In genomic region chr2:187644991-187645390, GRCh38 we compare ENCODE assay signal across 19 cellular contexts.
A peak's percentile ranks its signal among the peaks of the same experiment; 100 is the strongest.
DNase-seq lines count a peak whose midpoint lies in the region; ATAC-seq and TF ChIP-seq lines count a peak whose summit lies in the region.
"Had no signal": no experiment of that assay in that cellular context is flagged by ENCODE, and none has a peak within 500 bp of the region (broad histone marks: within the 10 kb centered on the region; RNA-seq: fewer than 3 reads in every experiment).

No MANE protein-coding gene starts in this region.

- no peaks in the 10 kb centered on the region for H3K9me3 ChIP-seq in SK-N-SH
- H3K9me3 ChIP-seq: BE2C had no signal

- no peaks in the 10 kb centered on the region for H3K79me2 ChIP-seq in SK-N-SH (ENCODE audit: insufficient read depth)

- peak overlapping the region in 1 of 2 experiments; percentile 62; a peak in 2 of 4 replicates for H3K27ac ChIP-seq in SK-N-SH (ENCODE audit: low read depth in 2 of 2, low read length in 1 of 2)

- WGBS in SK-N-SH (ENCODE audit: low lambda C conversion rate), result 24% methylated on average over 1 of the region's 1 CpG

- DNase-seq in SK-N-SH (no peak), choroid plexus epithelial cell (ENCODE audit: low read depth) (peak; percentile 5), foreskin fibroblast (peak; percentile 23 to 58), DMS 273 (lab: John Stamatoyannopoulos, UW; ENCODE audit: unreplicated experiment) (no peak), Right ventricle myocardium inferior (ENCODE audit: missing footprints) (no peak)
- DNase-seq: 8988T; BE2C; CD4-positive, CD25-positive, alpha-beta regulatory T cell; COR-L47; GOT3; NCI-H1417 treated with DMSO at 0.1 percent for 48 hours; NCI-H1930; NCI-H226; NCI-H524 treated with DMSO at 0.1 percent for 48 hours; RPMI8226; SIG-M5 had no signal

- peaks cover 19% of the 10 kb centered on the region for H3F3A ChIP-seq in SK-N-SH (replicated peaks; ENCODE audit: insufficient read depth)

- H3K9ac ChIP-seq in SK-N-SH, result no peak overlapping the region

- ATAC-seq in SK-N-SH treated with all-trans-retinoic acid at 6 μM for 48 hours (no peak), HG02885 (IDR thresholded peaks at IDR 0.05; ENCODE audit: poor library complexity, unreplicated experiment) (no peak), Right ventricle myocardium inferior (no peak), GM19455 (IDR thresholded peaks at IDR 0.05; ENCODE audit: unreplicated experiment) (no peak)

- POLR2A ChIA-PET in SK-N-SH (lab: Yijun Ruan, JAX), result no interaction called here

- H3K36me3 ChIP-seq in SK-N-SH (replicated peaks in 1 of 2; ENCODE audit: control insufficient read depth in 1 of 2, insufficient read depth in 2 of 2, low read length in 1 of 2), result no peaks in the 10 kb centered on the region
- H3K36me3 ChIP-seq: BE2C had no signal

- no peaks in the 10 kb centered on the region for H4K20me1 ChIP-seq in SK-N-SH (ENCODE audit: insufficient read depth)

- intact Hi-C loops in Right ventricle myocardium inferior (cut with DNase I), result no loop called here

- H3K27me3 ChIP-seq in SK-N-SH (ENCODE audit: insufficient read depth), result no peaks in the 10 kb centered on the region
- H3K27me3 ChIP-seq: BE2C had no signal

- peaks cover 0 to 17% of the 10 kb centered on the region in 2 experiments; a peak in 2 of 4 replicates for H3K4me1 ChIP-seq in SK-N-SH (ENCODE audit: control insufficient read depth in 1 of 2, insufficient read depth in 2 of 2, low read depth in 1 of 2, low read length in 1 of 2)
- H3K4me1 ChIP-seq: BE2C had no signal

- H3K4me2 ChIP-seq in SK-N-SH, result no peak overlapping the region

- H2AFZ ChIP-seq in SK-N-SH (ENCODE audit: low read depth), result no peak overlapping the region

- TF ChIP-seq RAD21 in SK-N-SH (IDR thresholded peaks at IDR 0.05; ENCODE audit: low read length), result no peak

- TF ChIP-seq EP300 in SK-N-SH (IDR thresholded peaks at IDR 0.05; ENCODE audit: borderline replicate concordance in 1 of 2, low read depth in 1 of 2, low read length in 1 of 2), result peak in 1 of 2 experiments; percentile 47; a peak in 1 of 4 replicates

- H3K9me2 ChIP-seq in SK-N-SH, result no peaks in the 10 kb centered on the region

- TF ChIP-seq CTCF in SK-N-SH (IDR thresholded peaks at IDR 0.05) (no peak), choroid plexus epithelial cell (conservative IDR thresholded peaks at IDR 0.05; ENCODE audit: low read depth, low read length) (no peak), foreskin fibroblast (IDR thresholded peaks at IDR 0.05; ENCODE audit: low read depth, low read length) (no peak)

- H3K4me3 ChIP-seq in SK-N-SH (ENCODE audit: low read depth in 2 of 2, low read length in 1 of 2) (no peak overlapping the region), choroid plexus epithelial cell (ENCODE audit: low read depth, low read length) (no peak overlapping the region), foreskin fibroblast (ENCODE audit: low read depth in 1 of 2, low read length in 2 of 2) (no peak overlapping the region)

- CTCF ChIA-PET in SK-N-SH (lab: Yijun Ruan, JAX), result interaction anchor here (1.1 kb wide), 1 partner anchor 173 kb away, joined by 3 read pairs; no protein-coding TSS in a partner anchor

TF ChIP-seq in SK-N-SH, 30 proteins besides CTCF, POLR2A, EP300 and RAD21:
- TF ChIP-seq USF2 (IDR thresholded peaks at IDR 0.05; ENCODE audit: borderline replicate concordance, low read depth, low read length), result no peak
- peak; percentile 22; the same call in 1 of the 2 replicates for TF ChIP-seq TCF12 (IDR thresholded peaks at IDR 0.05)
- peak; percentile 59; the same call in 1 of the 2 replicates for TF ChIP-seq MEF2A (IDR thresholded peaks at IDR 0.05; ENCODE audit: borderline replicate concordance, low read depth)
- TF ChIP-seq GABPA (IDR thresholded peaks at IDR 0.05; ENCODE audit: low read depth), result no peak
- TF ChIP-seq POLR2AphosphoS5 (IDR thresholded peaks at IDR 0.05; ENCODE audit: low read depth, low read length), result no peak

TF ChIP-seq in SK-N-SH treated with all-trans-retinoic acid at 6 μM for 48 hours, 23 proteins besides CTCF, POLR2A, EP300 and RAD21 (continues in another document):
- TF ChIP-seq ZNF565 (CRISPR knock-in tag; conservative IDR thresholded peaks at IDR 0.05; ENCODE audit: low read depth) (no peak), TCF4 (CRISPR knock-in tag; IDR thresholded peaks at IDR 0.05; ENCODE audit: borderline replicate concordance) (no peak), RARB (CRISPR knock-in tag; IDR thresholded peaks at IDR 0.05) (no peak), GLIS3 (CRISPR knock-in tag; IDR thresholded peaks at IDR 0.05) (no peak), ZFP30 (CRISPR knock-in tag; IDR thresholded peaks at IDR 0.05) (no peak), TSHZ2 (CRISPR knock-in tag; IDR thresholded peaks at IDR 0.05) (no peak), TOX (CRISPR knock-in tag; IDR thresholded peaks at IDR 0.05; ENCODE audit: borderline replicate concordance) (no peak), ARNTL (CRISPR knock-in tag; IDR thresholded peaks at IDR 0.05; ENCODE audit: borderline replicate concordance, low read depth) (no peak), OSR1 (CRISPR knock-in tag; IDR thresholded peaks at IDR 0.05) (no peak), SNAI2 (CRISPR knock-in tag; IDR thresholded peaks at IDR 0.05) (no peak), CREB5 (CRISPR knock-in tag; IDR thresholded peaks at IDR 0.05; ENCODE audit: low read depth) (no peak), CSRNP3 (CRISPR knock-in tag; IDR thresholded peaks at IDR 0.05) (no peak), ISL1 (CRISPR knock-in tag; IDR thresholded peaks at IDR 0.05) (no peak)
- TF ChIP-seq, protein P1, sequence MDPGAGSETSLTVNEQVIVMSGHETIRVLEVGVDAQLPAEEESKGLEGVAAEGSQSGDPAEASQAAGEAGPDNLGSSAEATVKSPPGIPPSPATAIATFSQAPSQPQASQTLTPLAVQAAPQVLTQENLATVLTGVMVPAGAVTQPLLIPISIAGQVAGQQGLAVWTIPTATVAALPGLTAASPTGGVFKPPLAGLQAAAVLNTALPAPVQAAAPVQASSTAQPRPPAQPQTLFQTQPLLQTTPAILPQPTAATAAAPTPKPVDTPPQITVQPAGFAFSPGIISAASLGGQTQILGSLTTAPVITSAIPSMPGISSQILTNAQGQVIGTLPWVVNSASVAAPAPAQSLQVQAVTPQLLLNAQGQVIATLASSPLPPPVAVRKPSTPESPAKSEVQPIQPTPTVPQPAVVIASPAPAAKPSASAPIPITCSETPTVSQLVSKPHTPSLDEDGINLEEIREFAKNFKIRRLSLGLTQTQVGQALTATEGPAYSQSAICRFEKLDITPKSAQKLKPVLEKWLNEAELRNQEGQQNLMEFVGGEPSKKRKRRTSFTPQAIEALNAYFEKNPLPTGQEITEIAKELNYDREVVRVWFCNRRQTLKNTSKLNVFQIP (CRISPR knock-in tag; IDR thresholded peaks at IDR 0.05; ENCODE audit: borderline replicate concordance, low read depth), result no peak

Comparison
In these comparisons a context has a peak if more than half of its experiments do, and no peak if none do; other contexts are left out.
1. DNase-seq: peak in choroid plexus epithelial cell (single experiment) and foreskin fibroblast (2 of 2); none in SK-N-SH (single experiment), DMS 273 (single experiment) and Right ventricle myocardium inferior (single experiment).